8 cellular contexts compared by ENCODE assay signal in genomic region chr18:49789560-49790134, GRCh38. TPM values are rescaled to one million over a fixed set of nuclear protein-coding genes. Genes with fewer than 3 reads are reported as not detected.
A peak's percentile ranks its signal among the peaks of the same experiment; 100 is the strongest.
DNase-seq lines count a peak whose midpoint lies in the region; ATAC-seq and TF ChIP-seq lines count a peak whose summit lies in the region.
"Not testable (repeated sequence)": the region's sequence is repeated elsewhere in the genome, so short reads cannot be mapped to it uniquely, and the experiment has no call there.

No MANE protein-coding gene starts in this region.

- peaks cover 46% of the 10 kb centered on the region for H3K4me1 Mint-ChIP-seq in CD4-positive, alpha-beta T cell (ENCODE audit: low read depth)
- H3K4me1 Mint-ChIP-seq in T-helper 2 cell treated with Interferon-gamma antibody and Interleukin-4, amounts not matched to agents 5 μg/mL and 100 μg/mL, for 36 hours (ENCODE audit: low read depth) = peaks cover 39% of the 10 kb centered on the region
- H3K4me1 Mint-ChIP-seq in activated CD4-positive, alpha-beta memory T cell treated with anti-CD3 and anti-CD28 coated beads for 36 hours (ENCODE audit: low read depth) = peaks cover 49% of the 10 kb centered on the region
- peaks cover 33% of the 10 kb centered on the region for H3K4me1 Mint-ChIP-seq in activated T-cell treated with anti-CD3 and anti-CD28 coated beads, Interleukin-2, amount 50 U/mL, for 72 hours (ENCODE audit: low read depth)
- H3K4me1 Mint-ChIP-seq in activated naive CD4-positive, alpha-beta T cell treated with anti-CD3 and anti-CD28 coated beads, Interleukin-2, amount 10 ng/mL, durations not matched to agents 7 days and 5 days = peaks cover 44% of the 10 kb centered on the region
- H3K4me1 Mint-ChIP-seq in immature natural killer cell = peaks cover 44 to 58% of the 10 kb centered on the region in 2 donors
- H3K4me1 Mint-ChIP-seq in natural killer cell treated with Interleukin-12 subunit alpha and Interleukin-12 subunit beta and Interleukin-15 and Interleukin-18, amount 100 ng/mL, for 72 hours (ENCODE audit: low read depth in 2 of 2) = peaks cover 29 to 36% of the 10 kb centered on the region in 2 donors
- H3K4me1 Mint-ChIP-seq in stimulated activated effector memory CD8-positive, alpha-beta T cell treated with anti-CD3 and anti-CD28 coated beads, Interleukin-12 subunit alpha, Interleukin-12 subunit beta, amount 100 ng/mL, for 72 hours = peaks cover 51% of the 10 kb centered on the region

- H3K4me3 Mint-ChIP-seq in CD4-positive, alpha-beta T cell; T-helper 2 cell treated with Interferon-gamma antibody and Interleukin-4, amounts not matched to agents 5 μg/mL and 100 μg/mL, for 36 hours; activated CD4-positive, alpha-beta memory T cell treated with anti-CD3 and anti-CD28 coated beads for 36 hours; activated T-cell treated with anti-CD3 and anti-CD28 coated beads, Interleukin-2, amount 50 U/mL, for 72 hours; activated naive CD4-positive, alpha-beta T cell treated with anti-CD3 and anti-CD28 coated beads, Interleukin-2, amount 10 ng/mL, durations not matched to agents 7 days and 5 days; natural killer cell treated with Interleukin-12 subunit alpha and Interleukin-12 subunit beta and Interleukin-15 and Interleukin-18, amount 100 ng/mL, for 72 hours; stimulated activated effector memory CD8-positive, alpha-beta T cell treated with anti-CD3 and anti-CD28 coated beads, Interleukin-12 subunit alpha, Interleukin-12 subunit beta, amount 100 ng/mL, for 72 hours: not testable (repeated sequence)
- peak overlapping the region in 2 of 5 donors; percentile 21 to 70 for H3K4me3 Mint-ChIP-seq in immature natural killer cell

- peak overlapping the region; percentile 38 for H3K27ac Mint-ChIP-seq in CD4-positive, alpha-beta T cell
- peak overlapping the region; percentile 12 for H3K27ac Mint-ChIP-seq in T-helper 2 cell treated with Interferon-gamma antibody and Interleukin-4, amounts not matched to agents 5 μg/mL and 100 μg/mL, for 36 hours
- H3K27ac Mint-ChIP-seq in activated CD4-positive, alpha-beta memory T cell treated with anti-CD3 and anti-CD28 coated beads for 36 hours = peak overlapping the region; percentile 30
- H3K27ac Mint-ChIP-seq in activated T-cell treated with anti-CD3 and anti-CD28 coated beads, Interleukin-2, amount 50 U/mL, for 72 hours = peak overlapping the region; percentile 46
- H3K27ac Mint-ChIP-seq in activated naive CD4-positive, alpha-beta T cell treated with anti-CD3 and anti-CD28 coated beads, Interleukin-2, amount 10 ng/mL, durations not matched to agents 7 days and 5 days = peak overlapping the region; percentile 60
- H3K27ac Mint-ChIP-seq in immature natural killer cell = peak overlapping the region; percentile 71 to 95 (median 92)
- peak overlapping the region; percentile 68 to 92 for H3K27ac Mint-ChIP-seq in natural killer cell treated with Interleukin-12 subunit alpha and Interleukin-12 subunit beta and Interleukin-15 and Interleukin-18, amount 100 ng/mL, for 72 hours
- H3K27ac Mint-ChIP-seq in stimulated activated effector memory CD8-positive, alpha-beta T cell treated with anti-CD3 and anti-CD28 coated beads, Interleukin-12 subunit alpha, Interleukin-12 subunit beta, amount 100 ng/mL, for 72 hours = peak overlapping the region; percentile 81

- H3K9me3 ChIP-seq in CD4-positive, alpha-beta T cell (ENCODE audit: control insufficient read depth, low read length) = not testable (repeated sequence)

- CTCF ChIA-PET in CD4-positive, alpha-beta T cell (lab: Charles Lee) = not testable (repeated sequence)
- CTCF ChIA-PET in activated CD4-positive, alpha-beta memory T cell treated with anti-CD3 and anti-CD28 coated beads for 36 hours (lab: Charles Lee) = interaction anchor here (1.4 kb wide), 1 partner anchor 72 kb away, joined by 3 read pairs; no protein-coding TSS in a partner anchor
- CTCF ChIA-PET in activated naive CD4-positive, alpha-beta T cell treated with anti-CD3 and anti-CD28 coated beads, Interleukin-2, amount 10 ng/mL, durations not matched to agents 7 days and 5 days (lab: Charles Lee) = interaction anchor here (1.5 kb wide), 1 partner anchor 71 kb away, joined by 3 read pairs; no protein-coding TSS in a partner anchor

- TF ChIP-seq CTCF in CD4-positive, alpha-beta T cell (IDR thresholded peaks at IDR 0.05) = not testable (repeated sequence)

- peaks cover 74% of the 10 kb centered on the region for H3K36me3 Mint-ChIP-seq in CD4-positive, alpha-beta T cell (ENCODE audit: low read depth)
- peaks cover 71% of the 10 kb centered on the region for H3K36me3 Mint-ChIP-seq in T-helper 2 cell treated with Interferon-gamma antibody and Interleukin-4, amounts not matched to agents 5 μg/mL and 100 μg/mL, for 36 hours (ENCODE audit: low read depth)
- H3K36me3 Mint-ChIP-seq in activated CD4-positive, alpha-beta memory T cell treated with anti-CD3 and anti-CD28 coated beads for 36 hours = peaks cover 36% of the 10 kb centered on the region
- peaks cover 3 to 29% of the 10 kb centered on the region in 2 donors for H3K36me3 Mint-ChIP-seq in activated T-cell treated with anti-CD3 and anti-CD28 coated beads, Interleukin-2, amount 50 U/mL, for 72 hours (ENCODE audit: insufficient read depth in 2 of 2)
- H3K36me3 Mint-ChIP-seq in activated naive CD4-positive, alpha-beta T cell treated with anti-CD3 and anti-CD28 coated beads, Interleukin-2, amount 10 ng/mL, durations not matched to agents 7 days and 5 days = peaks cover 73% of the 10 kb centered on the region
- H3K36me3 Mint-ChIP-seq in immature natural killer cell = peaks cover 24 to 40% (median 38%) of the 10 kb centered on the region in 3 donors
- H3K36me3 Mint-ChIP-seq in natural killer cell treated with Interleukin-12 subunit alpha and Interleukin-12 subunit beta and Interleukin-15 and Interleukin-18, amount 100 ng/mL, for 72 hours = peaks cover 42% of the 10 kb centered on the region
- peaks cover 83% of the 10 kb centered on the region for H3K36me3 Mint-ChIP-seq in stimulated activated effector memory CD8-positive, alpha-beta T cell treated with anti-CD3 and anti-CD28 coated beads, Interleukin-12 subunit alpha, Interleukin-12 subunit beta, amount 100 ng/mL, for 72 hours

- intact Hi-C loops in CD4-positive, alpha-beta T cell (cut with DNase I, micrococcal nuclease) = not testable (repeated sequence)
- intact Hi-C loops in activated CD4-positive, alpha-beta memory T cell treated with anti-CD3 and anti-CD28 coated beads for 36 hours (cut with micrococcal nuclease) = loop anchor here (2.0 kb wide), 1 partner anchor 23 kb away; the partner anchor contains the start of gene ACAA2

- POLR2A ChIA-PET in CD4-positive, alpha-beta T cell (lab: Charles Lee) = not testable (repeated sequence)
- POLR2A ChIA-PET in activated CD4-positive, alpha-beta memory T cell treated with anti-CD3 and anti-CD28 coated beads for 36 hours (lab: Charles Lee) = interaction anchor here (0.6 kb wide), 1 partner anchor 7 kb away, joined by 4 read pairs; no protein-coding TSS in a partner anchor

- ATAC-seq in CD4-positive, alpha-beta T cell (ENCODE audit: poor library complexity); natural killer cell treated with Interleukin-12 subunit alpha and Interleukin-12 subunit beta and Interleukin-15 and Interleukin-18, amount 100 ng/mL, for 72 hours: not testable (repeated sequence)
- peak; percentile 45 to 61 for ATAC-seq in activated T-cell treated with anti-CD3 and anti-CD28 coated beads, Interleukin-2, amount 50 U/mL, for 72 hours (replicated peaks in 1 of 2)
- ATAC-seq in stimulated activated effector memory CD8-positive, alpha-beta T cell treated with anti-CD3 and anti-CD28 coated beads, Interleukin-12 subunit alpha, Interleukin-12 subunit beta, amount 100 ng/mL, for 72 hours = peak; percentile 65

- H3K27ac ChIP-seq in CD4-positive, alpha-beta T cell (ENCODE audit: low read depth, low read length) = not testable (repeated sequence)

- not testable (repeated sequence) for H3K9me3 Mint-ChIP-seq in CD4-positive, alpha-beta T cell; T-helper 2 cell treated with Interferon-gamma antibody and Interleukin-4, amounts not matched to agents 5 μg/mL and 100 μg/mL, for 36 hours; activated CD4-positive, alpha-beta memory T cell treated with anti-CD3 and anti-CD28 coated beads for 36 hours; activated T-cell treated with anti-CD3 and anti-CD28 coated beads, Interleukin-2, amount 50 U/mL, for 72 hours; activated naive CD4-positive, alpha-beta T cell treated with anti-CD3 and anti-CD28 coated beads, Interleukin-2, amount 10 ng/mL, durations not matched to agents 7 days and 5 days; immature natural killer cell; natural killer cell treated with Interleukin-12 subunit alpha and Interleukin-12 subunit beta and Interleukin-15 and Interleukin-18, amount 100 ng/mL, for 72 hours; stimulated activated effector memory CD8-positive, alpha-beta T cell treated with anti-CD3 and anti-CD28 coated beads, Interleukin-12 subunit alpha, Interleukin-12 subunit beta, amount 100 ng/mL, for 72 hours

- not testable (repeated sequence) for H3K27me3 ChIP-seq in CD4-positive, alpha-beta T cell (ENCODE audit: control insufficient read depth, insufficient read depth, low read length)

- H3K27me3 Mint-ChIP-seq in CD4-positive, alpha-beta T cell; T-helper 2 cell treated with Interferon-gamma antibody and Interleukin-4, amounts not matched to agents 5 μg/mL and 100 μg/mL, for 36 hours (ENCODE audit: low read depth); activated CD4-positive, alpha-beta memory T cell treated with anti-CD3 and anti-CD28 coated beads for 36 hours; activated T-cell treated with anti-CD3 and anti-CD28 coated beads, Interleukin-2, amount 50 U/mL, for 72 hours (ENCODE audit: low read depth); activated naive CD4-positive, alpha-beta T cell treated with anti-CD3 and anti-CD28 coated beads, Interleukin-2, amount 10 ng/mL, durations not matched to agents 7 days and 5 days; immature natural killer cell (ENCODE audit: low read depth in 3 of 3); natural killer cell treated with Interleukin-12 subunit alpha and Interleukin-12 subunit beta and Interleukin-15 and Interleukin-18, amount 100 ng/mL, for 72 hours: not testable (repeated sequence)

- DNase-seq in CD4-positive, alpha-beta T cell; activated naive CD4-positive, alpha-beta T cell treated with anti-CD3 and anti-CD28 coated beads, Interleukin-2, amount 10 ng/mL, durations not matched to agents 7 days and 5 days; immature natural killer cell; natural killer cell treated with Interleukin-12 subunit alpha and Interleukin-12 subunit beta and Interleukin-15 and Interleukin-18, amount 100 ng/mL, for 72 hours (ENCODE audit: low spot score); stimulated activated effector memory CD8-positive, alpha-beta T cell treated with anti-CD3 and anti-CD28 coated beads, Interleukin-12 subunit alpha, Interleukin-12 subunit beta, amount 100 ng/mL, for 72 hours (ENCODE audit: low spot score in 2 of 2): not testable (repeated sequence)
- DNase-seq in T-helper 2 cell treated with Interferon-gamma antibody and Interleukin-4, amounts not matched to agents 5 μg/mL and 100 μg/mL, for 36 hours (ENCODE audit: low spot score) = peak; percentile 39
- DNase-seq in activated CD4-positive, alpha-beta memory T cell treated with anti-CD3 and anti-CD28 coated beads for 36 hours = peak; percentile 59
- peak; percentile 4 to 12 for DNase-seq in activated T-cell treated with anti-CD3 and anti-CD28 coated beads, Interleukin-2, amount 50 U/mL, for 72 hours

RNA-seq across cellular contexts. Expression of gene ACAA2, which starts 23.7 kb away (rescaled TPM):
- 1 to 10 TPM; 5.7 to 6.2 TPM for total RNA-seq in CD4-positive, alpha-beta T cell
- total RNA-seq in activated CD4-positive, alpha-beta memory T cell treated with anti-CD3 and anti-CD28 coated beads for 36 hours = 10 to 100 TPM; 77.9 to 78.4 TPM
- 10 to 100 TPM; 79.0 to 84.1 TPM for total RNA-seq in activated T-cell treated with anti-CD3 and anti-CD28 coated beads, Interleukin-2, amount 50 U/mL, for 72 hours
- polyA plus RNA-seq in immature natural killer cell = 100 to 1,000 TPM; 181 to 426 (median 203) TPM
- total RNA-seq in natural killer cell treated with Interleukin-12 subunit alpha and Interleukin-12 subunit beta and Interleukin-15 and Interleukin-18, amount 100 ng/mL, for 72 hours = 100 to 1,000 TPM in 1 of 2 donors, 10 to 100 TPM in 1; 63.7 to 125 TPM

Comparison
In these comparisons a context has a peak if more than half of its experiments do, and no peak if none do; other contexts are left out.
1. H3K27ac Mint-ChIP-seq: peak in every context shown above with its lines; median percentile 92 in immature natural killer cell; 81 in stimulated activated effector memory CD8-positive, alpha-beta T cell treated with anti-CD3 and anti-CD28 coated beads, Interleukin-12 subunit alpha, Interleukin-12 subunit beta, amount 100 ng/mL, for 72 hours; 80 in natural killer cell treated with Interleukin-12 subunit alpha and Interleukin-12 subunit beta and Interleukin-15 and Interleukin-18, amount 100 ng/mL, for 72 hours; 60 in activated naive CD4-positive, alpha-beta T cell treated with anti-CD3 and anti-CD28 coated beads, Interleukin-2, amount 10 ng/mL, durations not matched to agents 7 days and 5 days; 46 in activated T-cell treated with anti-CD3 and anti-CD28 coated beads, Interleukin-2, amount 50 U/mL, for 72 hours; 38 in CD4-positive, alpha-beta T cell; 30 in activated CD4-positive, alpha-beta memory T cell treated with anti-CD3 and anti-CD28 coated beads for 36 hours; 12 in T-helper 2 cell treated with Interferon-gamma antibody and Interleukin-4, amounts not matched to agents 5 μg/mL and 100 μg/mL, for 36 hours.
2. RNA of gene ACAA2, which starts 23.7 kb away (total RNA-seq): 63.7 to 125 TPM in natural killer cell treated with Interleukin-12 subunit alpha and Interleukin-12 subunit beta and Interleukin-15 and Interleukin-18, amount 100 ng/mL, for 72 hours, 79.0 to 84.1 TPM in activated T-cell treated with anti-CD3 and anti-CD28 coated beads, Interleukin-2, amount 50 U/mL, for 72 hours and 77.9 to 78.4 TPM in activated CD4-positive, alpha-beta memory T cell treated with anti-CD3 and anti-CD28 coated beads for 36 hours; 5.7 to 6.2 TPM in CD4-positive, alpha-beta T cell; every median in the first group is over 4 times any median in the second.